ENCODE assay signal across 11 cellular contexts in the genomic region with DNA sequence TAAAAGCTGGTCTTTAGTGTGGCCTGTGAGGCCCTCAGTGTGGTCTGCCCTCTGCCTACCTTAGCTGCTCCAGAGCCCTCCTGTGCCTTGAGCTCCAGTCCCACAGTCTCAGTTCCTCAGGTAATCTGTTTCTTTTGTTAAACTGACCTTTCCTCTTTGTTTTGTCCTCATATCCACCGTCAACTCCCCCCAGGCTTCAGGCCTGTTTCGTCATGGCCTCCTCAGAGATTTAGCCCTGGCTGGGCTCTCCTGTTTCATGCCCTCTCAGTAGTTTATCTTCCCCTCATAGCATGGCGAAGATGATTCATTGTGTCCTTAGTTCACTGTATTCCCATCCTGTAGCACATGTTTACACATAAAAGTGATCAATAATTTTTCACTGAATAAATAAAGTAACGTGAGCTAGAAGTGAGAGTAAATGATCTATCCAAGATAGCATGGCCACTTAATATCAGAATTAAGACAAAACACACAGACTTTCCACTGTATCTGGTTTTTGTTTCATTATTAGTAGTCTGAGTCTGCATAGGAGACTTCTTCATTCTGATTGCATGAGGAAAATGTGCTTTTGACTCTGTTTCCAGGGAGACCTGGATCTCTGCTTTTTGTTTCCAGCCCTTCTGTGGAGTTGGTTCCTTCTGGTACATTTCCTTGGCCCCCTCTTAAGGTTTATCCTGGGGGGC.
DNase-seq lines count a peak whose midpoint lies in the region; ATAC-seq and TF ChIP-seq lines count a peak whose summit lies in the region.
"Had no signal": no experiment of that assay in that cellular context is flagged by ENCODE, and none has a peak within 500 bp of the region (broad histone marks: within the 10 kb centered on the region; RNA-seq: fewer than 3 reads in every experiment).

No MANE protein-coding gene starts in this region.

- intact Hi-C loops in adrenal gland (cut with DNase I), result no loop called here

- no peak for TF ChIP-seq POLR2A in adrenal gland (IDR thresholded peaks at IDR 0.05)

- no peak for DNase-seq in stimulated activated CD4-positive, alpha-beta T cell treated with anti-CD3 and anti-CD28 coated beads, Interleukin-4, amount 100 ng/mL, for 1 hour
- DNase-seq in COR-L47 (lab: John Stamatoyannopoulos, UW), result no peak
- DNase-seq in adrenal gland, result no peak
- no peak for DNase-seq in HUDEP-2 (lab: John Stamatoyannopoulos, UW; ENCODE audit: unreplicated experiment in 76 of 76)
- DNase-seq: GF-D8 had no signal

- no peak for TF ChIP-seq CTCF in adrenal gland (IDR thresholded peaks at IDR 0.05)

- H3K27me3 ChIP-seq in muscle layer of colon (ENCODE audit: control insufficient read depth in 1 of 2, insufficient read depth in 2 of 2, low read length in 2 of 2), result no peaks in the 10 kb centered on the region
- H3K27me3 ChIP-seq in adrenal gland, result no peaks in the 10 kb centered on the region

- H3K36me3 ChIP-seq in muscle layer of colon (ENCODE audit: insufficient read depth, low read length) (no peaks in the 10 kb centered on the region), adrenal gland (replicated peaks in 1 of 2) (no peaks in the 10 kb centered on the region)
- H3K36me3 ChIP-seq: thoracic aorta had no signal

- H3K27ac ChIP-seq in muscle layer of colon (ENCODE audit: low read depth, low read length), result peak overlapping the region; percentile 56
- H3K27ac ChIP-seq in adrenal gland, result no peak overlapping the region
- H3K27ac ChIP-seq: thoracic aorta had no signal

- 66 to 81% (median 78%) methylated on average over 4 of the region's 4 CpGs for WGBS in adrenal gland, 4 donors

- H3K9ac ChIP-seq in muscle layer of colon (ENCODE audit: low read length), result no peak overlapping the region

- ATAC-seq in GM18511 (IDR thresholded peaks at IDR 0.05; ENCODE audit: unreplicated experiment), result peak; percentile 98
- peak; percentile 90 for ATAC-seq in GM21528 (IDR thresholded peaks at IDR 0.05; ENCODE audit: low FRiP score, unreplicated experiment)
- peak; percentile 98 for ATAC-seq in HG03378 (IDR thresholded peaks at IDR 0.05; ENCODE audit: unreplicated experiment)

- H3K4me1 ChIP-seq in muscle layer of colon (ENCODE audit: insufficient read depth, low read length) (peaks cover 18% of the 10 kb centered on the region), adrenal gland (replicated peaks in 1 of 2) (no peaks in the 10 kb centered on the region)

- H3K4me3 ChIP-seq in muscle layer of colon (ENCODE audit: low read depth in 1 of 2, low read length in 2 of 2), result peak overlapping the region in 1 of 2 donors; percentile 1
- no peak overlapping the region for H3K4me3 ChIP-seq in adrenal gland
- H3K4me3 ChIP-seq: skin epidermis, thoracic aorta had no signal

- H3K9me3 ChIP-seq in muscle layer of colon (ENCODE audit: low read length) (no peaks in the 10 kb centered on the region), adrenal gland (replicated peaks in 1 of 3) (no peaks in the 10 kb centered on the region)
- H3K9me3 ChIP-seq: thoracic aorta had no signal
